2 cellular contexts compared by ENCODE assay signal in genomic region chr1:25419338-25419737, GRCh38. TPM values are rescaled to one million over a fixed set of nuclear protein-coding genes. Genes with fewer than 3 reads are reported as not detected.
"Had no signal": no experiment of that assay in that cellular context is flagged by ENCODE, and none has a peak within 500 bp of the region (broad histone marks: within the 10 kb centered on the region; RNA-seq: fewer than 3 reads in every experiment).

No MANE protein-coding gene starts in this region.

RNA-seq across cellular contexts. Expression of gene RHCE, which starts 1.3 kb away (rescaled TPM):
- total RNA-seq: epithelial cell of proximal tubule, gastroesophageal sphincter had no signal
